In the genomic region with DNA sequence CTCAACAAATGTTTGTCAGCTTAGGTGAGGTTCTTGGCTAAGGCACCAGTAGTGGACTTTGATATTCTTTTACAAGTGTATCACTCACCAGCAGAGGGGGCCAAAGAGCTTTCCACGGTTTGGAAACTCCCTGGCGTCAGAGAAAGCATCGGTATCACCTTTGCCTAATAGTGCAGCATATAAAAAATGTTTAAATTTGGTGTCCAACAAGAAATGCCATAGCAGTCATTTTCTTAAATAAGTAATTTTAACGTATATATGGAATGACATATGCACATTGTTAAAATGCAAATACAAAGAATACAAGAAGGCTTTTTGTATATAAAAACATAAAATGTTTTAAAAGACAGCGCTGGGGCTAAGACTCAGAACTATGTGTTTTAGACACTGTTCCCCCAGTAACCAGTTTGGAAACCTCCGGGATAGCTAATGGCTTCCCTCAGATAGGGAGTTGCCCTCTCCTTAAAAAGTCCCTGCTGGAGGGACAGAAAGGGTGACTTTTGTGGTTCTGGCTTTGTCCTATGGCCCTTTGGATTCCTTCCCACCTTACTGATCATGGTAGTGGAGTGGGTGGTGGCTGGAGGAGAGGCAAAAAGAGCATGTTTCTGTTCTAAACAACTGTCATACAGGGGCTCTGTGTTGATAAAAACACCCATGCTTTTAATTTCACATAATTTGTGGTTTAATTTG, we compare ENCODE assay signal across 8 cellular contexts.
DNase-seq lines count a peak whose midpoint lies in the region; ATAC-seq and TF ChIP-seq lines count a peak whose summit lies in the region.

No MANE protein-coding gene starts in this region.

- POLR2A ChIA-PET in AG04449 (lab: Yijun Ruan, JAX) = interaction anchor here (0.9 to 1.5 kb wide), 3 partner anchors 1152 to 1162 kb away, joined by 3 to 6 read pairs (median 4); no protein-coding TSS in a partner anchor

- peaks cover 7% of the 10 kb centered on the region for H3K4me1 Mint-ChIP-seq in memory B cell

- H3K27me3 Mint-ChIP-seq in memory B cell = peaks cover 4% of the 10 kb centered on the region

- ATAC-seq in GM18867 (IDR thresholded peaks at IDR 0.05; ENCODE audit: unreplicated experiment) (peak; percentile 68), HG03439 (IDR thresholded peaks at IDR 0.05; ENCODE audit: unreplicated experiment) (peak; percentile 70), memory B cell (ENCODE audit: low read depth) (peak; percentile 88)

- no peaks in the 10 kb centered on the region for H3K36me3 Mint-ChIP-seq in memory B cell

- CTCF ChIA-PET in AG04449 (lab: Yijun Ruan, JAX) = interaction anchor here (0.5 to 6.0 kb wide), 73 partner anchors 9 to 1552 kb away, joined by 3 to 157 read pairs (median 4); partner anchors contain the start of gene PLK2

- H3K9me3 Mint-ChIP-seq in memory B cell = no peaks in the 10 kb centered on the region

- peak; percentile 63 for TF ChIP-seq CTCF in AG04449 (IDR thresholded peaks at IDR 0.05; ENCODE audit: insufficient read depth, low read length, missing control alignments)

- peak overlapping the region; percentile 75 for H3K4me3 Mint-ChIP-seq in memory B cell

- peak; percentile 24 for DNase-seq in AG04449 (ENCODE audit: low read depth, low spot score)
- DNase-seq in NCI-H774 (lab: John Stamatoyannopoulos, UW) = peak; percentile 49
- peak; percentile 84 to 90 for DNase-seq in activated CD4-positive, alpha-beta T cell treated with anti-CD3 and anti-CD28 coated beads, Interleukin-2, amount 50 U/mL, for 48 hours
- peak; percentile 80 for DNase-seq in ecto neural progenitor cell (ENCODE audit: low spot score)
- peak; percentile 82 to 89 for DNase-seq in memory B cell (ENCODE audit: low spot score in 2 of 2)
- peak; percentile 36 for DNase-seq in stimulated activated CD8-positive, alpha-beta memory T cell treated with anti-CD3 and anti-CD28 coated beads, Interleukin-12 subunit alpha, Interleukin-12 subunit beta, amount 100 ng/mL, for 4 hours (ENCODE audit: low read depth)

- no peak overlapping the region for H3K4me3 ChIP-seq in AG04449 (ENCODE audit: low read depth, low read length)

- peak overlapping the region; percentile 70 for H3K27ac Mint-ChIP-seq in memory B cell

Comparison
In these comparisons a context has a peak if more than half of its experiments do, and no peak if none do; other contexts are left out.
1. DNase-seq: peak in every context shown above with its lines; median percentile 87 in activated CD4-positive, alpha-beta T cell treated with anti-CD3 and anti-CD28 coated beads, Interleukin-2, amount 50 U/mL, for 48 hours; 86 in memory B cell; 80 in ecto neural progenitor cell; 49 in NCI-H774; 36 in stimulated activated CD8-positive, alpha-beta memory T cell treated with anti-CD3 and anti-CD28 coated beads, Interleukin-12 subunit alpha, Interleukin-12 subunit beta, amount 100 ng/mL, for 4 hours; 24 in AG04449.